Comparison of ENCODE assay signal across 27 cellular contexts in genomic region chr1:210792250-210792649, GRCh38.
DNase-seq lines count a peak whose midpoint lies in the region; TF ChIP-seq lines count a peak whose summit lies in the region.
"Had no signal": no experiment of that assay in that cellular context is flagged by ENCODE, and none has a peak within 500 bp of the region (broad histone marks: within the 10 kb centered on the region; RNA-seq: fewer than 3 reads in every experiment).

No MANE protein-coding gene starts in this region.

- no peak overlapping the region for H3K4ac ChIP-seq in trophoblast cell (ENCODE audit: low read depth, low read length)

- H3K27ac Mint-ChIP-seq in activated CD4-positive, alpha-beta memory T cell treated with anti-CD3 and anti-CD28 coated beads, Interleukin-2, amount 10 ng/mL, durations not matched to agents 7 days and 5 days, result no peak overlapping the region
- H3K27ac Mint-ChIP-seq: CD14-positive monocyte; CD8-positive, alpha-beta memory T cell had no signal

- H3K79me2 ChIP-seq in trophoblast cell (ENCODE audit: control insufficient read depth, insufficient read depth, low read length, poor library complexity), result no peaks in the 10 kb centered on the region

- H2AK5ac ChIP-seq in trophoblast cell (ENCODE audit: low read length), result no peak overlapping the region

- DNase-seq in SK-N-DZ (ENCODE audit: low spot score), result peak; percentile 42
- DNase-seq in dorsolateral prefrontal cortex, result no peak
- peak; percentile 22 to 69 for DNase-seq in trophoblast cell
- no peak for DNase-seq in DMS 273 (lab: John Stamatoyannopoulos, UW; ENCODE audit: unreplicated experiment)
- no peak for DNase-seq in ovary
- DNase-seq in NCI-H1436 treated with DMSO at 0.1 percent for 48 hours (lab: John Stamatoyannopoulos, UW), result no peak
- no peak for DNase-seq in activated CD4-positive, alpha-beta memory T cell treated with anti-CD3 and anti-CD28 coated beads, Interleukin-2, amount 10 ng/mL, durations not matched to agents 7 days and 5 days
- DNase-seq: Calu3; CD8-positive, alpha-beta memory T cell; DMS153; DND-41; H7; KBM-7; NCI-H1092; NCI-H1417 treated with DMSO at 0.1 percent for 48 hours; NCI-H187; NCI-H2171 treated with DMSO at 0.1 percent for 48 hours; NCI-H524 treated with DMSO at 0.1 percent for 48 hours; NCI-H774; Right ventricle myocardium superior; RPMI8226 had no signal

- H3K27me3 ChIP-seq in HUES6 (ENCODE audit: control insufficient read depth, insufficient read depth, low read length) (no peaks in the 10 kb centered on the region), dorsolateral prefrontal cortex (no peaks in the 10 kb centered on the region), trophoblast cell (ENCODE audit: insufficient read depth, low read length) (no peaks in the 10 kb centered on the region), ovary (no peaks in the 10 kb centered on the region)
- H3K27me3 ChIP-seq: BE2C, SJSA1 had no signal

- H2BK5ac ChIP-seq in trophoblast cell (ENCODE audit: low read depth, low read length, poor library complexity), result no peak overlapping the region

- H3K4me1 Mint-ChIP-seq in activated CD4-positive, alpha-beta memory T cell treated with anti-CD3 and anti-CD28 coated beads, Interleukin-2, amount 10 ng/mL, durations not matched to agents 7 days and 5 days, result peaks cover 9% of the 10 kb centered on the region
- H3K4me1 Mint-ChIP-seq: CD14-positive monocyte; CD8-positive, alpha-beta memory T cell had no signal

- H3K14ac ChIP-seq in trophoblast cell (ENCODE audit: low read length), result no peak overlapping the region

- no peaks in the 10 kb centered on the region for H3K36me3 Mint-ChIP-seq in activated CD4-positive, alpha-beta memory T cell treated with anti-CD3 and anti-CD28 coated beads, Interleukin-2, amount 10 ng/mL, durations not matched to agents 7 days and 5 days (ENCODE audit: low read depth)
- H3K36me3 Mint-ChIP-seq: CD14-positive monocyte; CD8-positive, alpha-beta memory T cell had no signal

- no peak overlapping the region for H4K8ac ChIP-seq in trophoblast cell (ENCODE audit: low read depth, low read length)

- H3K18ac ChIP-seq in trophoblast cell (ENCODE audit: low read length), result no peak overlapping the region

- H3K9ac ChIP-seq in HUES6 (ENCODE audit: low read length), result no peak overlapping the region
- no peak overlapping the region for H3K9ac ChIP-seq in trophoblast cell (ENCODE audit: low read length)
- H3K9ac ChIP-seq: GM23248 had no signal

- TF ChIP-seq POLR2A in ovary (IDR thresholded peaks at IDR 0.05), result no peak

- no peak overlapping the region for H3K4me3 ChIP-seq in HUES6 (ENCODE audit: low read depth, low read length)
- no peak overlapping the region for H3K4me3 ChIP-seq in dorsolateral prefrontal cortex
- H3K4me3 ChIP-seq in trophoblast cell (ENCODE audit: low read depth, low read length), result no peak overlapping the region
- no peak overlapping the region for H3K4me3 ChIP-seq in ovary
- H3K4me3 ChIP-seq: GM23248, PC-9, SJSA1 had no signal

- H2AFZ ChIP-seq in trophoblast cell (ENCODE audit: insufficient read depth, low read length, poor library complexity), result no peak overlapping the region
- H2AFZ ChIP-seq: GM23248, PC-9 had no signal

- H4K12ac ChIP-seq in trophoblast cell (ENCODE audit: low read depth, low read length), result no peak overlapping the region

- no peaks in the 10 kb centered on the region for H3K9me3 Mint-ChIP-seq in activated CD4-positive, alpha-beta memory T cell treated with anti-CD3 and anti-CD28 coated beads, Interleukin-2, amount 10 ng/mL, durations not matched to agents 7 days and 5 days

- no CpG with 5 or more reads among the region's 1 CpG for WGBS in trophoblast cell (ENCODE audit: extremely low coverage, insufficient coverage, insufficient read length)
- WGBS in ovary, 3 donors, result 29 to 47% (median 33%) methylated on average over 1 of the region's 1 CpG

- H3K9me3 ChIP-seq in HUES6 (ENCODE audit: control insufficient read depth, insufficient read depth, low read depth, low read length), result no peaks in the 10 kb centered on the region
- H3K9me3 ChIP-seq in trophoblast cell (ENCODE audit: insufficient read depth, low read depth, low read length), result no peaks in the 10 kb centered on the region
- H3K9me3 ChIP-seq in ovary, result no peaks in the 10 kb centered on the region
- H3K9me3 ChIP-seq: BE2C, SJSA1 had no signal

- H3K4me2 ChIP-seq in trophoblast cell (ENCODE audit: low read length), result no peak overlapping the region
- H3K4me2 ChIP-seq: PC-9 had no signal

- H3K4me3 Mint-ChIP-seq in activated CD4-positive, alpha-beta memory T cell treated with anti-CD3 and anti-CD28 coated beads, Interleukin-2, amount 10 ng/mL, durations not matched to agents 7 days and 5 days, result no peak overlapping the region
- H3K4me3 Mint-ChIP-seq: CD14-positive monocyte; CD8-positive, alpha-beta memory T cell had no signal

- CTCF ChIA-PET in activated CD4-positive, alpha-beta memory T cell treated with anti-CD3 and anti-CD28 coated beads, Interleukin-2, amount 10 ng/mL, durations not matched to agents 7 days and 5 days (lab: Charles Lee), result no interaction called here

- H4K91ac ChIP-seq in trophoblast cell (ENCODE audit: low read depth, low read length), result no peak overlapping the region

- intact Hi-C loops in dorsolateral prefrontal cortex (cut with DNase I) (no loop called here), ovary (cut with DNase I) (no loop called here)

- H3K27ac ChIP-seq in HUES6 (ENCODE audit: low read depth, low read length) (peak overlapping the region; percentile 34; the same call in 1 of the 2 replicates), dorsolateral prefrontal cortex (peak overlapping the region in 36 of 59 donors; percentile 1 to 69 (median 34)), trophoblast cell (ENCODE audit: low read depth, low read length) (no peak overlapping the region), ovary (no peak overlapping the region)
- H3K27ac ChIP-seq: GM23248, PC-9, SJSA1 had no signal

- H3K4me1 ChIP-seq in HUES6 (ENCODE audit: control insufficient read depth, insufficient read depth, low read length), result peaks cover 4% of the 10 kb centered on the region; the same call in 1 of the 2 replicates
- H3K4me1 ChIP-seq in trophoblast cell (ENCODE audit: control insufficient read depth in 1 of 2, insufficient read depth in 2 of 2, low read length in 2 of 2), result peaks cover 3% of the 10 kb centered on the region in 2 experiments
- H3K4me1 ChIP-seq in ovary (ENCODE audit: insufficient read depth), result no peaks in the 10 kb centered on the region
- H3K4me1 ChIP-seq: SJSA1 had no signal

- no peak overlapping the region for H2BK120ac ChIP-seq in trophoblast cell (ENCODE audit: insufficient read depth, low read length, poor library complexity)

- H2BK12ac ChIP-seq in trophoblast cell (ENCODE audit: low read length), result no peak overlapping the region

- POLR2A ChIA-PET in activated CD4-positive, alpha-beta memory T cell treated with anti-CD3 and anti-CD28 coated beads, Interleukin-2, amount 10 ng/mL, durations not matched to agents 7 days and 5 days (lab: Charles Lee), result no interaction called here

- no peaks in the 10 kb centered on the region for H3K36me3 ChIP-seq in HUES6 (ENCODE audit: control insufficient read depth, insufficient read depth, low read length)
- H3K36me3 ChIP-seq in trophoblast cell (ENCODE audit: control insufficient read depth in 1 of 2, insufficient read depth in 2 of 2, low read length in 2 of 2), result no peaks in the 10 kb centered on the region
- H3K36me3 ChIP-seq in ovary, result no peaks in the 10 kb centered on the region
- H3K36me3 ChIP-seq: BE2C, SJSA1 had no signal

- peaks cover 2% of the 10 kb centered on the region for H3K27me3 Mint-ChIP-seq in activated CD4-positive, alpha-beta memory T cell treated with anti-CD3 and anti-CD28 coated beads, Interleukin-2, amount 10 ng/mL, durations not matched to agents 7 days and 5 days

- no peak for TF ChIP-seq EP300 in ovary (IDR thresholded peaks at IDR 0.05)

- H3K23ac ChIP-seq in trophoblast cell (ENCODE audit: low read length), result no peak overlapping the region

- TF ChIP-seq CTCF in dorsolateral prefrontal cortex (IDR thresholded peaks at IDR 0.05 in 54 of 56, conservative IDR thresholded peaks at IDR 0.05 in 2 of 56; ENCODE audit: low read depth in 1 of 56, partially characterized antibody in 56 of 56), result no peak
- TF ChIP-seq CTCF in ovary (IDR thresholded peaks at IDR 0.05), result no peak

- H3K79me1 ChIP-seq in trophoblast cell (ENCODE audit: low read length), result no peaks in the 10 kb centered on the region

Comparison
In these comparisons a context has a peak if more than half of its experiments do, and no peak if none do; other contexts are left out.
1. H3K27ac ChIP-seq: peak in HUES6 (single experiment) and dorsolateral prefrontal cortex (36 of 59); none in trophoblast cell (single experiment) and ovary (0 of 2).
2. DNase-seq: peak in SK-N-DZ (single experiment) and trophoblast cell (2 of 2); none in dorsolateral prefrontal cortex (0 of 10), DMS 273 (single experiment), ovary (0 of 5), NCI-H1436 treated with DMSO at 0.1 percent for 48 hours (single experiment) and activated CD4-positive, alpha-beta memory T cell treated with anti-CD3 and anti-CD28 coated beads, Interleukin-2, amount 10 ng/mL, durations not matched to agents 7 days and 5 days (single experiment).